ENCODE assay signal across 18 cellular contexts in genomic region chr13:26693749-26694463, GRCh38.
DNase-seq lines count a peak whose midpoint lies in the region; ATAC-seq and TF ChIP-seq lines count a peak whose summit lies in the region.
"Had no signal": no experiment of that assay in that cellular context is flagged by ENCODE, and none has a peak within 500 bp of the region (broad histone marks: within the 10 kb centered on the region; RNA-seq: fewer than 3 reads in every experiment).

No MANE protein-coding gene starts in this region.

- H3K4me1 Mint-ChIP-seq in WTC11: peaks cover 16% of the 10 kb centered on the region
- peaks cover 4% of the 10 kb centered on the region for H3K4me1 Mint-ChIP-seq in osteocyte (ENCODE audit: unreplicated experiment)

- CTCF ChIA-PET in WTC11 (lab: Charles Lee): interaction anchor here (0.7 to 1.2 kb wide), 2 partner anchors 14 to 509 kb away, joined by 4 read pairs; no protein-coding TSS in a partner anchor

- no peak for TF ChIP-seq POLR2A in Peyer's patch (IDR thresholded peaks at IDR 0.05)

- H3K27me3 ChIP-seq in Peyer's patch (no peaks in the 10 kb centered on the region), lower lobe of right lung (ENCODE audit: low read depth) (no peaks in the 10 kb centered on the region)

- H3K9me3 Mint-ChIP-seq in WTC11: peaks cover 13% of the 10 kb centered on the region; the same call in 1 of the 2 replicates
- H3K9me3 Mint-ChIP-seq in osteocyte (ENCODE audit: unreplicated experiment): peaks cover 20% of the 10 kb centered on the region

- no peaks in the 10 kb centered on the region for H3K4me1 ChIP-seq in Peyer's patch
- peaks cover 5% of the 10 kb centered on the region for H3K4me1 ChIP-seq in lower lobe of right lung

- H3K36me3 Mint-ChIP-seq in WTC11 (peaks cover 21% of the 10 kb centered on the region), osteocyte (ENCODE audit: unreplicated experiment) (peaks cover 26% of the 10 kb centered on the region)

- POLR2A ChIA-PET in WTC11 (lab: Charles Lee): no interaction called here

- ATAC-seq in WTC11: peak; percentile 26; the same call in 1 of the 2 replicates
- ATAC-seq in HG03571 (IDR thresholded peaks at IDR 0.05; ENCODE audit: unreplicated experiment): no peak
- ATAC-seq in lower lobe of right lung: no peak

- H3K4me3 Mint-ChIP-seq in WTC11 (no peak overlapping the region), osteocyte (ENCODE audit: unreplicated experiment) (no peak overlapping the region)

- H3K27ac ChIP-seq in Peyer's patch (no peak overlapping the region), lower lobe of right lung (no peak overlapping the region)
- H3K27ac ChIP-seq: KMS-11 had no signal

- intact Hi-C loops in lower lobe of right lung (cut with DNase I): no loop called here

- H3K36me3 ChIP-seq in Peyer's patch: no peaks in the 10 kb centered on the region
- H3K36me3 ChIP-seq in lower lobe of right lung: no peaks in the 10 kb centered on the region

- TF ChIP-seq CTCF in WTC11 (IDR thresholded peaks at IDR 0.05): no peak
- TF ChIP-seq CTCF in osteocyte (IDR thresholded peaks at IDR 0.05): no peak
- TF ChIP-seq CTCF in Peyer's patch (IDR thresholded peaks at IDR 0.05): no peak
- no peak for TF ChIP-seq CTCF in lower lobe of right lung (IDR thresholded peaks at IDR 0.05)

- H3K9me3 ChIP-seq in Peyer's patch (no peaks in the 10 kb centered on the region), lower lobe of right lung (peaks cover 9% of the 10 kb centered on the region)

- H3K27me3 Mint-ChIP-seq in WTC11 (ENCODE audit: low read depth) (peaks cover 6% of the 10 kb centered on the region; the same call in 1 of the 2 replicates), osteocyte (ENCODE audit: unreplicated experiment) (no peaks in the 10 kb centered on the region)

- DNase-seq in HT1080 (ENCODE audit: low read depth) (peak; percentile 8), WTC11 (ENCODE audit: low spot score) (no peak), iPS-NIHi7 (ENCODE audit: extremely low spot score) (peak; percentile 41), osteocyte (ENCODE audit: extremely low spot score, unreplicated experiment) (peak; percentile 77), NCI-H2029 treated with DMSO at 0.1 percent for 48 hours (lab: John Stamatoyannopoulos, UW) (no peak), Peyer's patch (no peak), lower lobe of right lung (no peak)
- DNase-seq: ACHN, C1 segment of cervical spinal cord, HCEC 1CT, NCI-H1048, NCI-H1930, NCI-H345, NCI-H524 treated with DMSO at 0.1 percent for 48 hours, RPMI8226, SIG-M5 had no signal

- H3K4me3 ChIP-seq in Peyer's patch (no peak overlapping the region), lower lobe of right lung (no peak overlapping the region)

- H3K27ac Mint-ChIP-seq in WTC11: peak overlapping the region; percentile 30; the same call in 1 of the 2 replicates
- H3K27ac Mint-ChIP-seq in osteocyte (ENCODE audit: unreplicated experiment): no peak overlapping the region

TF ChIP-seq in WTC11, 78 proteins besides CTCF, POLR2A, EP300 and RAD21:
- no peak for TF ChIP-seq SOX15 (CRISPR knock-in tag; IDR thresholded peaks at IDR 0.05)
- no peak for TF ChIP-seq ZNF317 (CRISPR knock-in tag; IDR thresholded peaks at IDR 0.05; ENCODE audit: borderline replicate concordance, low read depth)
- TF ChIP-seq HMGA2 (CRISPR knock-in tag; IDR thresholded peaks at IDR 0.05): no peak

Comparison
In these comparisons a context has a peak if more than half of its experiments do, and no peak if none do; other contexts are left out.
1. DNase-seq: peak in HT1080 (single experiment), iPS-NIHi7 (single experiment) and osteocyte (single experiment); none in WTC11 (single experiment), NCI-H2029 treated with DMSO at 0.1 percent for 48 hours (single experiment), Peyer's patch (0 of 3) and lower lobe of right lung (single experiment).